In the genomic region with DNA sequence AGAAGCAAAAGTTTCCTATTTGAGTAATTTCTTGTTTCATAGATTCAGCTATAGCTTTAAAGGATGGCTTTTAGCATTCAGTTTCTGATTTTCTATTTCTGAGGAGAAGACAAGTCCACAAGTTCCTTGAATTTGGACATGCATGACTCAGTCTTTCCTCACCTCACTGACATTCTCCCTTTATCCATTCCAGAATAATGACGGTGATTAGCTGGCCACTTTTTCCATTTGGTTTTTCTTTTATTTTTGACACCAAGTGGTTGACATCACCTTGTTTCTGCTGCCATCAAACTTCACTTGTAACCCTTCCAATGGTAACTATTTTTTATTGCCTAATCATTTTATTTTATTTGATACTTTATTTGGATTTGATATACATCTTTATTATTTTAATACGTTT, we compare ENCODE assay signal across 29 cellular contexts.
A peak's percentile ranks its signal among the peaks of the same experiment; 100 is the strongest.
DNase-seq lines count a peak whose midpoint lies in the region; ATAC-seq and TF ChIP-seq lines count a peak whose summit lies in the region.
"Had no signal": no experiment of that assay in that cellular context is flagged by ENCODE, and none has a peak within 500 bp of the region (broad histone marks: within the 10 kb centered on the region; RNA-seq: fewer than 3 reads in every experiment).

No MANE protein-coding gene starts in this region.

- no peak for ATAC-seq in GM21447 (IDR thresholded peaks at IDR 0.05; ENCODE audit: unreplicated experiment)
- ATAC-seq: activated naive CD4-positive, alpha-beta T cell treated with anti-CD3 and anti-CD28 coated beads, Interleukin-2, amount 50 U/mL, for 72 hours; activated T-helper 17 cell treated with anti-CD3 and anti-CD28 coated beads, Interleukin-2, amount 50 U/mL, for 72 hours; GM12878; psoas muscle had no signal

- peak overlapping the region; percentile 49 for H3K27ac ChIP-seq in VCaP
- H3K27ac ChIP-seq: ascending aorta, left ventricle myocardium inferior, psoas muscle had no signal

- TF ChIP-seq CTCF in VCaP (conservative IDR thresholded peaks at IDR 0.05) = no peak

- DNase-seq in ELR (ENCODE audit: low read depth) = peak; percentile 9
- DNase-seq in dedifferentiated amniotic fluid mesenchymal stem cell (ENCODE audit: extremely low spot score) = peak; percentile 61
- peak; percentile 30 for DNase-seq in kidney tubule cell (ENCODE audit: low spot score)
- no peak for DNase-seq in 8988T
- DNase-seq in NCI-H2196 (lab: John Stamatoyannopoulos, UW; ENCODE audit: unreplicated experiment) = no peak
- DNase-seq in D341Med (ENCODE audit: low spot score) = no peak
- DNase-seq: activated CD4-positive, alpha-beta memory T cell treated with anti-CD3 and anti-CD28 coated beads for 36 hours; activated CD4-positive, CD25-positive, alpha-beta regulatory T cell treated with anti-CD3 and anti-CD28 coated beads, Interleukin-2, amount 50 U/mL, for 72 hours; activated CD8-positive, alpha-beta memory T cell treated with anti-CD3 and anti-CD28 coated beads, Interleukin-2, amount 50 U/mL, for 48 hours; CD4-positive, CD25-positive, alpha-beta regulatory T cell; effector CD4-positive, alpha-beta T cell; hypothalamus; left ventricle myocardium inferior; naive B cell; NCI-H1105; NCI-H2029; NCI-H345; NCI-H774; nucleus accumbens; psoas muscle; stimulated activated CD4-positive, alpha-beta T cell treated with anti-CD3 and anti-CD28 coated beads, Interleukin-15, amount 100 ng/mL, for 24 hours; stimulated activated naive CD4-positive, alpha-beta T cell; T-helper 1 cell had no signal

Comparison
In these comparisons a context has a peak if more than half of its experiments do, and no peak if none do; other contexts are left out.
1. DNase-seq: peak in ELR (single experiment), dedifferentiated amniotic fluid mesenchymal stem cell (single experiment) and kidney tubule cell (single experiment); none in 8988T (single experiment), NCI-H2196 (single experiment) and D341Med (single experiment).